In genomic region chr2:233817995-233818638, GRCh38 we compare ENCODE assay signal across 1 cellular context.
A peak's percentile ranks its signal among the peaks of the same experiment; 100 is the strongest.
TF ChIP-seq lines count a peak whose summit lies in the region.

No MANE protein-coding gene starts in this region.

TF ChIP-seq in HepG2, 621 proteins besides CTCF, POLR2A, EP300 and RAD21 (continued from another document):
- TF ChIP-seq, protein P1, sequence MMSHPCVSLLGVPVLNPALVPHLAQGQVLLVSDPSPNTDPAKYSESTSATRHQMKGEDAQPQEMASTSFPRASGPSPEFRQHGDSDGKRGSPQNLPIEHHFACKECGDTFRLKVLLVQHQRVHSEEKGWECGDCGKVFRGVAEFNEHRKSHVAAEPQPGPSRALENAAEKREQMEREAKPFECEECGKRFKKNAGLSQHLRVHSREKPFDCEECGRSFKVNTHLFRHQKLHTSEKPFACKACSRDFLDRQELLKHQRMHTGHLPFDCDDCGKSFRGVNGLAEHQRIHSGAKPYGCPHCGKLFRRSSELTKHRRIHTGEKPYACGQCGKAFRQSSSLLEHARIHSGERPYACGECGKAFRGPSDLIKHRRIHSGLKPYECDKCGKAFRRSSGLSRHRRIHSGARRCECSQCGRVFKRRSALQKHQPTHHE (CRISPR knock-in tag; IDR thresholded peaks at IDR 0.05; ENCODE audit: borderline replicate concordance) = no peak
- TF ChIP-seq ZSCAN25 (CRISPR knock-in tag; IDR thresholded peaks at IDR 0.05) (no peak), ZMYM3 (CRISPR knock-in tag; IDR thresholded peaks at IDR 0.05) (peak; percentile 70), DBP (CRISPR knock-in tag; IDR thresholded peaks at IDR 0.05; ENCODE audit: not compliant biosample characterization) (no peak), CC2D1A (CRISPR knock-in tag; IDR thresholded peaks at IDR 0.05) (no peak), ZNF274 (CRISPR knock-in tag; IDR thresholded peaks at IDR 0.05) (0 out of 2 replicates have a peak, but pooled peaks have one; percentile 35), ZSCAN21 (CRISPR knock-in tag; IDR thresholded peaks at IDR 0.05; ENCODE audit: borderline replicate concordance) (no peak)
- TF ChIP-seq, protein P2, sequence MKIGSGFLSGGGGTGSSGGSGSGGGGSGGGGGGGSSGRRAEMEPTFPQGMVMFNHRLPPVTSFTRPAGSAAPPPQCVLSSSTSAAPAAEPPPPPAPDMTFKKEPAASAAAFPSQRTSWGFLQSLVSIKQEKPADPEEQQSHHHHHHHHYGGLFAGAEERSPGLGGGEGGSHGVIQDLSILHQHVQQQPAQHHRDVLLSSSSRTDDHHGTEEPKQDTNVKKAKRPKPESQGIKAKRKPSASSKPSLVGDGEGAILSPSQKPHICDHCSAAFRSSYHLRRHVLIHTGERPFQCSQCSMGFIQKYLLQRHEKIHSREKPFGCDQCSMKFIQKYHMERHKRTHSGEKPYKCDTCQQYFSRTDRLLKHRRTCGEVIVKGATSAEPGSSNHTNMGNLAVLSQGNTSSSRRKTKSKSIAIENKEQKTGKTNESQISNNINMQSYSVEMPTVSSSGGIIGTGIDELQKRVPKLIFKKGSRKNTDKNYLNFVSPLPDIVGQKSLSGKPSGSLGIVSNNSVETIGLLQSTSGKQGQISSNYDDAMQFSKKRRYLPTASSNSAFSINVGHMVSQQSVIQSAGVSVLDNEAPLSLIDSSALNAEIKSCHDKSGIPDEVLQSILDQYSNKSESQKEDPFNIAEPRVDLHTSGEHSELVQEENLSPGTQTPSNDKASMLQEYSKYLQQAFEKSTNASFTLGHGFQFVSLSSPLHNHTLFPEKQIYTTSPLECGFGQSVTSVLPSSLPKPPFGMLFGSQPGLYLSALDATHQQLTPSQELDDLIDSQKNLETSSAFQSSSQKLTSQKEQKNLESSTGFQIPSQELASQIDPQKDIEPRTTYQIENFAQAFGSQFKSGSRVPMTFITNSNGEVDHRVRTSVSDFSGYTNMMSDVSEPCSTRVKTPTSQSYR (CRISPR knock-in tag; IDR thresholded peaks at IDR 0.05; ENCODE audit: borderline replicate concordance) = no peak
- TF ChIP-seq, protein P3, sequence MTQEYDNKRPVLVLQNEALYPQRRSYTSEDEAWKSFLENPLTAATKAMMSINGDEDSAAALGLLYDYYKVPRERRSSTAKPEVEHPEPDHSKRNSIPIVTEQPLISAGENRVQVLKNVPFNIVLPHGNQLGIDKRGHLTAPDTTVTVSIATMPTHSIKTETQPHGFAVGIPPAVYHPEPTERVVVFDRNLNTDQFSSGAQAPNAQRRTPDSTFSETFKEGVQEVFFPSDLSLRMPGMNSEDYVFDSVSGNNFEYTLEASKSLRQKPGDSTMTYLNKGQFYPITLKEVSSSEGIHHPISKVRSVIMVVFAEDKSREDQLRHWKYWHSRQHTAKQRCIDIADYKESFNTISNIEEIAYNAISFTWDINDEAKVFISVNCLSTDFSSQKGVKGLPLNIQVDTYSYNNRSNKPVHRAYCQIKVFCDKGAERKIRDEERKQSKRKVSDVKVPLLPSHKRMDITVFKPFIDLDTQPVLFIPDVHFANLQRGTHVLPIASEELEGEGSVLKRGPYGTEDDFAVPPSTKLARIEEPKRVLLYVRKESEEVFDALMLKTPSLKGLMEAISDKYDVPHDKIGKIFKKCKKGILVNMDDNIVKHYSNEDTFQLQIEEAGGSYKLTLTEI (CRISPR knock-in tag; conservative IDR thresholded peaks at IDR 0.05) = no peak
